In genomic region chr11:75589933-75590332, GRCh38 we compare ENCODE assay signal across 29 cellular contexts. TPM values are rescaled to one million over a fixed set of nuclear protein-coding genes. Genes with fewer than 3 reads are reported as not detected.
DNase-seq lines count a peak whose midpoint lies in the region; ATAC-seq and TF ChIP-seq lines count a peak whose summit lies in the region.
"Had no signal": no experiment of that assay in that cellular context is flagged by ENCODE, and none has a peak within 500 bp of the region (broad histone marks: within the 10 kb centered on the region; RNA-seq: fewer than 3 reads in every experiment).

No MANE protein-coding gene starts in this region.

- H3K4me1 ChIP-seq in endodermal cell (ENCODE audit: control insufficient read depth, insufficient read depth, low read length) = peaks cover 2% of the 10 kb centered on the region
- H3K4me1 ChIP-seq in ovary (ENCODE audit: insufficient read depth) = no peaks in the 10 kb centered on the region
- H3K4me1 ChIP-seq in upper lobe of left lung = peaks cover 0 to 7% (median 3%) of the 10 kb centered on the region in 4 donors
- H3K4me1 ChIP-seq: BE2C, foreskin keratinocyte, HAP-1, stomach had no signal

- peak; percentile 72 for DNase-seq in DMS53 (lab: John Stamatoyannopoulos, UW)
- DNase-seq in HUDEP-2 (lab: John Stamatoyannopoulos, UW; ENCODE audit: unreplicated experiment in 76 of 76) = peak in 74 of 76 experiments; percentile 31 to 95 (median 86)
- DNase-seq in endodermal cell = no peak
- DNase-seq in inferior parietal cortex (ENCODE audit: extremely low spot score) = peak; percentile 38
- no peak for DNase-seq in activated naive CD4-positive, alpha-beta T cell (lab: John Stamatoyannopoulos, UW)
- no peak for DNase-seq in ovary
- DNase-seq in upper lobe of left lung = no peak
- DNase-seq: activated CD4-positive, alpha-beta memory T cell treated with anti-CD3 and anti-CD28 coated beads, Interleukin-2, amount 10 ng/mL, durations not matched to agents 7 days and 5 days; activated CD4-positive, CD25-positive, alpha-beta regulatory T cell treated with anti-CD3 and anti-CD28 coated beads, Interleukin-2, amount 50 U/mL, for 72 hours; activated CD8-positive, alpha-beta memory T cell treated with anti-CD3 and anti-CD28 coated beads, Interleukin-2, amount 50 U/mL, for 48 hours; activated naive CD4-positive, alpha-beta T cell treated with anti-CD3 and anti-CD28 coated beads, Interleukin-2, amount 10 ng/mL, durations not matched to agents 7 days and 5 days; adrenal gland; BE2C; CD8-positive, alpha-beta T cell; cerebellar nuclear complex; dermis blood vessel endothelial cell; DMS 273 treated with DMSO at 0.1 percent for 48 hours; foreskin keratinocyte; mammary epithelial cell; NCI-H1694; NCI-H82; RPMI8226; stomach; T-helper 1 cell had no signal

- H3K27me3 Mint-ChIP-seq in endodermal cell (ENCODE audit: insufficient read depth) = peaks cover 6% of the 10 kb centered on the region

- H3K27ac ChIP-seq in endodermal cell (ENCODE audit: low read depth, low read length) (peak overlapping the region; percentile 24), ovary (no peak overlapping the region), upper lobe of left lung (no peak overlapping the region)
- H3K27ac ChIP-seq: adrenal gland, esophagus muscularis mucosa, foreskin keratinocyte, hepatocyte, stomach had no signal

- H3K4me3 ChIP-seq in endodermal cell (ENCODE audit: low read length) (no peak overlapping the region), ovary (no peak overlapping the region), upper lobe of left lung (no peak overlapping the region)
- H3K4me3 ChIP-seq: adrenal gland, esophagus muscularis mucosa, HAP-1, hepatocyte, smooth muscle cell, stomach had no signal

- TF ChIP-seq POLR2A in ovary (IDR thresholded peaks at IDR 0.05) = no peak
- TF ChIP-seq POLR2A in upper lobe of left lung (IDR thresholded peaks at IDR 0.05) = no peak

- TF ChIP-seq CTCF in endodermal cell (conservative IDR thresholded peaks at IDR 0.05) (no peak), ovary (IDR thresholded peaks at IDR 0.05) (no peak), upper lobe of left lung (IDR thresholded peaks at IDR 0.05) (no peak)

- no peaks in the 10 kb centered on the region for H3K27me3 ChIP-seq in endodermal cell (ENCODE audit: control insufficient read depth, insufficient read depth, low read length, poor library complexity, severe bottlenecking)
- no peaks in the 10 kb centered on the region for H3K27me3 ChIP-seq in ovary
- no peaks in the 10 kb centered on the region for H3K27me3 ChIP-seq in upper lobe of left lung
- H3K27me3 ChIP-seq: adrenal gland, BE2C, esophagus muscularis mucosa, hepatocyte, stomach had no signal

- H3K36me3 Mint-ChIP-seq in endodermal cell (ENCODE audit: low read depth) = no peaks in the 10 kb centered on the region
- H3K36me3 Mint-ChIP-seq: activated naive CD4-positive, alpha-beta T cell treated with anti-CD3 and anti-CD28 coated beads, Interleukin-2, amount 10 ng/mL, durations not matched to agents 7 days and 5 days; CD8-positive, alpha-beta T cell had no signal

- peaks cover 18% of the 10 kb centered on the region for H3K4me1 Mint-ChIP-seq in endodermal cell

- no peak overlapping the region for H3K9ac ChIP-seq in endodermal cell (ENCODE audit: extremely low read depth, low read length, poor library complexity, severe bottlenecking)

- no peak overlapping the region for H3K4me3 Mint-ChIP-seq in endodermal cell
- H3K4me3 Mint-ChIP-seq: activated CD4-positive, alpha-beta memory T cell treated with anti-CD3 and anti-CD28 coated beads, Interleukin-2, amount 10 ng/mL, durations not matched to agents 7 days and 5 days; activated naive CD4-positive, alpha-beta T cell treated with anti-CD3 and anti-CD28 coated beads, Interleukin-2, amount 10 ng/mL, durations not matched to agents 7 days and 5 days; activated T-helper 1 cell treated with anti-CD3 and anti-CD28 coated beads, Interleukin-12 subunit alpha, Interleukin-12 subunit beta, Interleukin-2, Interleukin-4 antibody, amounts not matched to agents 30 ng/mL and 10 ng/mL and 1 ng/mL, durations not matched to agents 14 hours and 24 hours and 36 hours; CD8-positive, alpha-beta T cell had no signal

- no peaks in the 10 kb centered on the region for H3K9me3 Mint-ChIP-seq in endodermal cell
- H3K9me3 Mint-ChIP-seq: activated CD4-positive, alpha-beta memory T cell treated with anti-CD3 and anti-CD28 coated beads, Interleukin-2, amount 10 ng/mL, durations not matched to agents 7 days and 5 days; activated naive CD4-positive, alpha-beta T cell treated with anti-CD3 and anti-CD28 coated beads, Interleukin-2, amount 10 ng/mL, durations not matched to agents 7 days and 5 days; activated T-helper 1 cell treated with anti-CD3 and anti-CD28 coated beads, Interleukin-12 subunit alpha, Interleukin-12 subunit beta, Interleukin-2, Interleukin-4 antibody, amounts not matched to agents 30 ng/mL and 10 ng/mL and 1 ng/mL, durations not matched to agents 14 hours and 24 hours and 36 hours; CD8-positive, alpha-beta T cell had no signal

- intact Hi-C loops in ovary (cut with DNase I) = no loop called here

- ATAC-seq in upper lobe of left lung (ENCODE audit: low FRiP score in 2 of 2) = no peak
- ATAC-seq: CD8-positive, alpha-beta T cell; foreskin keratinocyte had no signal

- WGBS in endodermal cell (ENCODE audit: insufficient coverage in 1 of 2, insufficient read length in 1 of 2), 2 experiments = 85 to 86% methylated on average over 2 of the region's 2 CpGs
- 61 to 65% (median 65%) methylated on average over 2 of the region's 2 CpGs for WGBS in ovary, 3 donors
- 68 to 85% methylated on average over 2 of the region's 2 CpGs for WGBS in upper lobe of left lung, 2 donors

- H3K27ac Mint-ChIP-seq in endodermal cell = no peak overlapping the region
- H3K27ac Mint-ChIP-seq: activated CD4-positive, alpha-beta memory T cell treated with anti-CD3 and anti-CD28 coated beads, Interleukin-2, amount 10 ng/mL, durations not matched to agents 7 days and 5 days; activated naive CD4-positive, alpha-beta T cell treated with anti-CD3 and anti-CD28 coated beads, Interleukin-2, amount 10 ng/mL, durations not matched to agents 7 days and 5 days; activated T-helper 1 cell treated with anti-CD3 and anti-CD28 coated beads, Interleukin-12 subunit alpha, Interleukin-12 subunit beta, Interleukin-2, Interleukin-4 antibody, amounts not matched to agents 30 ng/mL and 10 ng/mL and 1 ng/mL, durations not matched to agents 14 hours and 24 hours and 36 hours; CD8-positive, alpha-beta T cell had no signal

- H3K36me3 ChIP-seq in endodermal cell (ENCODE audit: control insufficient read depth, insufficient read depth, low read length) = no peaks in the 10 kb centered on the region
- H3K36me3 ChIP-seq in ovary = no peaks in the 10 kb centered on the region
- H3K36me3 ChIP-seq in upper lobe of left lung = no peaks in the 10 kb centered on the region
- H3K36me3 ChIP-seq: adrenal gland, BE2C, esophagus muscularis mucosa, HAP-1, stomach had no signal

- H3K9me3 ChIP-seq in endodermal cell (ENCODE audit: control insufficient read depth, low read length) = no peaks in the 10 kb centered on the region
- no peaks in the 10 kb centered on the region for H3K9me3 ChIP-seq in ovary
- no peaks in the 10 kb centered on the region for H3K9me3 ChIP-seq in upper lobe of left lung
- H3K9me3 ChIP-seq: adrenal gland, BE2C, esophagus muscularis mucosa, HAP-1, stomach had no signal

- no peak for TF ChIP-seq EP300 in ovary (IDR thresholded peaks at IDR 0.05)
- TF ChIP-seq EP300 in upper lobe of left lung (IDR thresholded peaks at IDR 0.05) = no peak

RNA-seq across cellular contexts. Expression of gene SERPINH1, which starts 27.9 kb away (rescaled TPM):
- total RNA-seq in endodermal cell (100 to 1,000 TPM; 414 to 454 TPM), ovary (100 to 1,000 TPM; 122 to 289 (median 188) TPM), upper lobe of left lung (100 to 1,000 TPM in 5 of 6 donors, 10 to 100 TPM in 1; 95.9 to 266 (median 145) TPM)
- 364 TPM for polyA plus RNA-seq in endodermal cell (2013, experiment 1 of 2)
- polyA plus RNA-seq in endodermal cell (2013, experiment 2 of 2) = 386 TPM
- polyA plus RNA-seq in ovary = 100 to 1,000 TPM; 155 to 163 TPM

Comparison
In these comparisons a context has a peak if more than half of its experiments do, and no peak if none do; other contexts are left out.
1. DNase-seq: peak in DMS53 (single experiment), HUDEP-2 (74 of 76) and inferior parietal cortex (single experiment); none in endodermal cell (single experiment), activated naive CD4-positive, alpha-beta T cell (0 of 4), ovary (0 of 5) and upper lobe of left lung (0 of 2).